In the genomic region with DNA sequence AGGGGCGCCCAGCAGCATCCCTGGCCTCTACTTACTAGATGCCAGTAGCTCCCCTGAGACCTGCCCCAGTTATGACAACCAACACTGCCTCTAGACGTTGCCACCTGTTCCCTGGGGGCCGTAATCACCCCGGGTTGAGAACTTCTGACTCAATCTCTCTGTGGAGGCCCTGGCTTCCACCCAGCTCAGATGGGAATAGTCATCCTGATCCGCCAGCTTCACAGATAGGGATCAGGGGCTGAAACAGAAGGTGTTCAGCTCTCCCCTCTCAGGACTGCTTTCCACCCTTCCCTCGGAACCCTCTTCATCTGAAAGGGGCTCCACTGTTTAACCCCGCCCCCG, we compare ENCODE assay signal across 2 cellular contexts.
TF ChIP-seq lines count a peak whose summit lies in the region.

No MANE protein-coding gene starts in this region.

TF ChIP-seq in SK-N-SH treated with all-trans-retinoic acid at 6 μM for 48 hours, 23 proteins besides CTCF, POLR2A, EP300 and RAD21 (continued from another document):
- TF ChIP-seq ZNF565 (CRISPR knock-in tag; conservative IDR thresholded peaks at IDR 0.05; ENCODE audit: low read depth): no peak
- no peak for TF ChIP-seq GLIS3 (CRISPR knock-in tag; IDR thresholded peaks at IDR 0.05)
- no peak for TF ChIP-seq RARB (CRISPR knock-in tag; IDR thresholded peaks at IDR 0.05)

TF ChIP-seq in SK-N-SH, 30 proteins besides CTCF, POLR2A, EP300 and RAD21 (continued from another document):
- TF ChIP-seq SIN3A (IDR thresholded peaks at IDR 0.05; ENCODE audit: borderline replicate concordance, low read depth, low read length) (no peak), FOXJ3 (CRISPR knock-in tag; IDR thresholded peaks at IDR 0.05) (no peak)
